1 cellular context compared by ENCODE assay signal in the genomic region with DNA sequence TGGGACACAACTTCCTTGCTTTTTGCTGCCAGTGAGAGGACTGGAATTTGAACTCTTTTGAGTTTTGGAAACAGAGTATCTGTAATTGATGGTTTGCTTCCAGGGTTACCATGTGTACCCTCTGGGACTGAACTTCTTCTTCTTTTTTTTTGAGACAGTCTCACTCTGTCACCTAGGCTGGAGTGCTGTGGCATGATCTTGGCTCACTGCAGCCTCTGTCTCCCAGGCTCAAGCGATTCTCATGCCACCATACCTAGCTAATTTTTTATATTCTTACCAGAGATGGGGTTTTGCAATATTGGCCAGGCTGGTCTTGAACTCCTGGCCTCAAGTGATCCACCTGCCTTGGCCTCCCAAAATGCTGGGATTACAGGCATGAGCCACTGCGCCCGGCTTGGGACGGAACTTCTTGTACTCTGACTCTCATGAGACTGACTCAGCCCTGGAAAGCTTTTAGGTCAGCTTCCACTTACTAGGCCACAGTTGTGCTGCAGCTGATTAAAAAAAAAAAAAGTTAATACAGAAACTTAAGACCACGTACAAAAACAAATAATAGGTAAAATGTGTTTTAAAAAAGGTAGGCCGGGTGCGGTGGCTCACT.
A peak's percentile ranks its signal among the peaks of the same experiment; 100 is the strongest.
TF ChIP-seq lines count a peak whose summit lies in the region.

No MANE protein-coding gene starts in this region.

TF ChIP-seq in HepG2, 621 proteins besides CTCF, POLR2A, EP300 and RAD21 (continued from another document):
- TF ChIP-seq, protein P1, sequence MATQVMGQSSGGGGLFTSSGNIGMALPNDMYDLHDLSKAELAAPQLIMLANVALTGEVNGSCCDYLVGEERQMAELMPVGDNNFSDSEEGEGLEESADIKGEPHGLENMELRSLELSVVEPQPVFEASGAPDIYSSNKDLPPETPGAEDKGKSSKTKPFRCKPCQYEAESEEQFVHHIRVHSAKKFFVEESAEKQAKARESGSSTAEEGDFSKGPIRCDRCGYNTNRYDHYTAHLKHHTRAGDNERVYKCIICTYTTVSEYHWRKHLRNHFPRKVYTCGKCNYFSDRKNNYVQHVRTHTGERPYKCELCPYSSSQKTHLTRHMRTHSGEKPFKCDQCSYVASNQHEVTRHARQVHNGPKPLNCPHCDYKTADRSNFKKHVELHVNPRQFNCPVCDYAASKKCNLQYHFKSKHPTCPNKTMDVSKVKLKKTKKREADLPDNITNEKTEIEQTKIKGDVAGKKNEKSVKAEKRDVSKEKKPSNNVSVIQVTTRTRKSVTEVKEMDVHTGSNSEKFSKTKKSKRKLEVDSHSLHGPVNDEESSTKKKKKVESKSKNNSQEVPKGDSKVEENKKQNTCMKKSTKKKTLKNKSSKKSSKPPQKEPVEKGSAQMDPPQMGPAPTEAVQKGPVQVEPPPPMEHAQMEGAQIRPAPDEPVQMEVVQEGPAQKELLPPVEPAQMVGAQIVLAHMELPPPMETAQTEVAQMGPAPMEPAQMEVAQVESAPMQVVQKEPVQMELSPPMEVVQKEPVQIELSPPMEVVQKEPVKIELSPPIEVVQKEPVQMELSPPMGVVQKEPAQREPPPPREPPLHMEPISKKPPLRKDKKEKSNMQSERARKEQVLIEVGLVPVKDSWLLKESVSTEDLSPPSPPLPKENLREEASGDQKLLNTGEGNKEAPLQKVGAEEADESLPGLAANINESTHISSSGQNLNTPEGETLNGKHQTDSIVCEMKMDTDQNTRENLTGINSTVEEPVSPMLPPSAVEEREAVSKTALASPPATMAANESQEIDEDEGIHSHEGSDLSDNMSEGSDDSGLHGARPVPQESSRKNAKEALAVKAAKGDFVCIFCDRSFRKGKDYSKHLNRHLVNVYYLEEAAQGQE (IDR thresholded peaks at IDR 0.05; ENCODE audit: borderline replicate concordance in 1 of 2, low read depth in 1 of 2, low read length in 2 of 2), result no peak
- TF ChIP-seq ZNF567 (CRISPR knock-in tag; IDR thresholded peaks at IDR 0.05; ENCODE audit: borderline replicate concordance), result no peak
- TF ChIP-seq NR2C2 (CRISPR knock-in tag; IDR thresholded peaks at IDR 0.05; ENCODE audit: borderline replicate concordance), result peak; percentile 31; the same call in 1 of the 2 replicates
- TF ChIP-seq SMAD9 (CRISPR knock-in tag; IDR thresholded peaks at IDR 0.05), result no peak
- TF ChIP-seq, protein P2, sequence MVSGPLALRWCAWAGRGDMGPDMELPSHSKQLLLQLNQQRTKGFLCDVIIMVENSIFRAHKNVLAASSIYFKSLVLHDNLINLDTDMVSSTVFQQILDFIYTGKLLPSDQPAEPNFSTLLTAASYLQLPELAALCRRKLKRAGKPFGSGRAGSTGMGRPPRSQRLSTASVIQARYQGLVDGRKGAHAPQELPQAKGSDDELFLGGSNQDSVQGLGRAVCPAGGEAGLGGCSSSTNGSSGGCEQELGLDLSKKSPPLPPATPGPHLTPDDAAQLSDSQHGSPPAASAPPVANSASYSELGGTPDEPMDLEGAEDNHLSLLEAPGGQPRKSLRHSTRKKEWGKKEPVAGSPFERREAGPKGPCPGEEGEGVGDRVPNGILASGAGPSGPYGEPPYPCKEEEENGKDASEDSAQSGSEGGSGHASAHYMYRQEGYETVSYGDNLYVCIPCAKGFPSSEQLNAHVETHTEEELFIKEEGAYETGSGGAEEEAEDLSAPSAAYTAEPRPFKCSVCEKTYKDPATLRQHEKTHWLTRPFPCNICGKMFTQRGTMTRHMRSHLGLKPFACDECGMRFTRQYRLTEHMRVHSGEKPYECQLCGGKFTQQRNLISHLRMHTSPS (CRISPR knock-in tag; IDR thresholded peaks at IDR 0.05; ENCODE audit: low read depth), result no peak
- no peak for TF ChIP-seq ZNF83 (CRISPR knock-in tag; IDR thresholded peaks at IDR 0.05; ENCODE audit: borderline replicate concordance)
- TF ChIP-seq NFYB (CRISPR knock-in tag; IDR thresholded peaks at IDR 0.05), result no peak
- peak; percentile 8; the same call in 1 of the 2 replicates for TF ChIP-seq DMAP1 (CRISPR knock-in tag; IDR thresholded peaks at IDR 0.05)
- TF ChIP-seq CEBPG (CRISPR knock-in tag; IDR thresholded peaks at IDR 0.05), result no peak
- TF ChIP-seq FLYWCH1 (CRISPR knock-in tag; IDR thresholded peaks at IDR 0.05), result no peak
- no peak for TF ChIP-seq ZNF841 (CRISPR knock-in tag; IDR thresholded peaks at IDR 0.05; ENCODE audit: borderline replicate concordance)
- no peak for TF ChIP-seq FOXA1 (IDR thresholded peaks at IDR 0.05)
- no peak for TF ChIP-seq FOXA1 (CRISPR knock-in tag; IDR thresholded peaks at IDR 0.05)
- TF ChIP-seq SMARCE1 (IDR thresholded peaks at IDR 0.05; ENCODE audit: borderline replicate concordance), result no peak
- no peak for TF ChIP-seq ZNF484 (CRISPR knock-in tag; IDR thresholded peaks at IDR 0.05; ENCODE audit: borderline replicate concordance, low read depth)
- no peak for TF ChIP-seq MED13 (CRISPR knock-in tag; IDR thresholded peaks at IDR 0.05)
- no peak for TF ChIP-seq ATF7-NPFF (CRISPR knock-in tag; IDR thresholded peaks at IDR 0.05; ENCODE audit: low read depth)
- TF ChIP-seq ZNF572 (CRISPR knock-in tag; IDR thresholded peaks at IDR 0.05), result no peak
- TF ChIP-seq, protein P3, sequence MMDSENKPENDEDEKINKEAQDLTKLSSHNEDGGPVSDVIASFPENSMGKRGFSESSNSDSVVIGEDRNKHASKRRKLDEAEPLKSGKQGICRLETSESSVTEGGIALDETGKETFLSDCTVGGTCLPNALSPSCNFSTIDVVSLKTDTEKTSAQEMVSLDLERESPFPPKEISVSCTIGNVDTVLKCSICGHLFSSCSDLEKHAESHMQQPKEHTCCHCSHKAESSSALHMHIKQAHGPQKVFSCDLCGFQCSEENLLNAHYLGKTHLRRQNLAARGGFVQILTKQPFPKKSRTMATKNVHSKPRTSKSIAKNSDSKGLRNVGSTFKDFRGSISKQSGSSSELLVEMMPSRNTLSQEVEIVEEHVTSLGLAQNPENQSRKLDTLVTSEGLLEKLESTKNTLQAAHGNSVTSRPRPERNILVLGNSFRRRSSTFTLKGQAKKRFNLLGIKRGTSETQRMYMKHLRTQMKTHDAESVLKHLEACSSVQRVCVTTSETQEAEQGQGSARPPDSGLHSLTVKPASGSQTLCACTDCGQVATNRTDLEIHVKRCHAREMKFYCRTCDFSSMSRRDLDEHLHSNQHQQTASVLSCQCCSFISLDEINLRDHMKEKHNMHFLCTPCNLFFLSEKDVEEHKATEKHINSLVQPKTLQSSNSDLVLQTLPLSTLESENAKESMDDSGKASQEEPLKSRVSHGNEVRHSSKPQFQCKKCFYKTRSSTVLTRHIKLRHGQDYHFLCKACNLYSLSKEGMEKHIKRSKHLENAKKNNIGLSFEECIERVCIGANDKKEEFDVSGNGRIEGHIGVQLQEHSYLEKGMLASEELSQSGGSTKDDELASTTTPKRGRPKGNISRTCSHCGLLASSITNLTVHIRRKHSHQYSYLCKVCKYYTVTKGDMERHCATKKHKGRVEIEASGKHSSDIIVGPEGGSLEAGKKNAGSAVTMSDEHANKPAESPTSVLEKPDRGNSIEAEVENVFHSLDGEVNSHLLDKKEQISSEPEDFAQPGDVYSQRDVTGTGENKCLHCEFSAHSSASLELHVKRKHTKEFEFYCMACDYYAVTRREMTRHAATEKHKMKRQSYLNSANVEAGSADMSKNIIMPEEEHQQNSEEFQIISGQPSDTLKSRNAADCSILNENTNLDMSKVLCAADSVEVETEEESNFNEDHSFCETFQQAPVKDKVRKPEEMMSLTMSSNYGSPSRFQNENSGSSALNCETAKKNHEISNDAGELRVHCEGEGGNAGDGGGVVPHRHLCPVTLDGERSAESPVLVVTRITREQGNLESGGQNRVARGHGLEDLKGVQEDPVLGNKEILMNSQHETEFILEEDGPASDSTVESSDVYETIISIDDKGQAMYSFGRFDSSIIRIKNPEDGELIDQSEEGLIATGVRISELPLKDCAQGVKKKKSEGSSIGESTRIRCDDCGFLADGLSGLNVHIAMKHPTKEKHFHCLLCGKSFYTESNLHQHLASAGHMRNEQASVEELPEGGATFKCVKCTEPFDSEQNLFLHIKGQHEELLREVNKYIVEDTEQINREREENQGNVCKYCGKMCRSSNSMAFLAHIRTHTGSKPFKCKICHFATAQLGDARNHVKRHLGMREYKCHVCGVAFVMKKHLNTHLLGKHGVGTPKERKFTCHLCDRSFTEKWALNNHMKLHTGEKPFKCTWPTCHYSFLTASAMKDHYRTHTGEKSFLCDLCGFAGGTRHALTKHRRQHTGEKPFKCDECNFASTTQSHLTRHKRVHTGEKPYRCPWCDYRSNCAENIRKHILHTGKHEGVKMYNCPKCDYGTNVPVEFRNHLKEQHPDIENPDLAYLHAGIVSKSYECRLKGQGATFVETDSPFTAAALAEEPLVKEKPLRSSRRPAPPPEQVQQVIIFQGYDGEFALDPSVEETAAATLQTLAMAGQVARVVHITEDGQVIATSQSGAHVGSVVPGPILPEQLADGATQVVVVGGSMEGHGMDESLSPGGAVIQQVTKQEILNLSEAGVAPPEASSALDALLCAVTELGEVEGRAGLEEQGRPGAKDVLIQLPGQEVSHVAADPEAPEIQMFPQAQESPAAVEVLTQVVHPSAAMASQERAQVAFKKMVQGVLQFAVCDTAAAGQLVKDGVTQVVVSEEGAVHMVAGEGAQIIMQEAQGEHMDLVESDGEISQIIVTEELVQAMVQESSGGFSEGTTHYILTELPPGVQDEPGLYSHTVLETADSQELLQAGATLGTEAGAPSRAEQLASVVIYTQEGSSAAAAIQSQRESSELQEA (CRISPR knock-in tag; IDR thresholded peaks at IDR 0.05; ENCODE audit: not compliant biosample characterization), result no peak
- 0 out of 2 replicates have a peak, but pooled peaks have one; percentile 8 for TF ChIP-seq PHF21A (CRISPR knock-in tag; IDR thresholded peaks at IDR 0.05)
- peak; percentile 9; the same call in 1 of the 2 replicates for TF ChIP-seq HNF4A (CRISPR knock-in tag; IDR thresholded peaks at IDR 0.05)
- no peak for TF ChIP-seq ZNF792 (CRISPR knock-in tag; IDR thresholded peaks at IDR 0.05)
- no peak for TF ChIP-seq ZBTB1 (CRISPR knock-in tag; IDR thresholded peaks at IDR 0.05; ENCODE audit: borderline replicate concordance)
- no peak for TF ChIP-seq U2AF2 (IDR thresholded peaks at IDR 0.05; ENCODE audit: low read depth, low read length)
- TF ChIP-seq MED8 (CRISPR knock-in tag; IDR thresholded peaks at IDR 0.05; ENCODE audit: insufficient replicate concordance), result no peak
- TF ChIP-seq HES4 (CRISPR knock-in tag; IDR thresholded peaks at IDR 0.05; ENCODE audit: borderline replicate concordance), result no peak
- TF ChIP-seq MEF2D (CRISPR knock-in tag; IDR thresholded peaks at IDR 0.05), result no peak
- TF ChIP-seq, protein P4, sequence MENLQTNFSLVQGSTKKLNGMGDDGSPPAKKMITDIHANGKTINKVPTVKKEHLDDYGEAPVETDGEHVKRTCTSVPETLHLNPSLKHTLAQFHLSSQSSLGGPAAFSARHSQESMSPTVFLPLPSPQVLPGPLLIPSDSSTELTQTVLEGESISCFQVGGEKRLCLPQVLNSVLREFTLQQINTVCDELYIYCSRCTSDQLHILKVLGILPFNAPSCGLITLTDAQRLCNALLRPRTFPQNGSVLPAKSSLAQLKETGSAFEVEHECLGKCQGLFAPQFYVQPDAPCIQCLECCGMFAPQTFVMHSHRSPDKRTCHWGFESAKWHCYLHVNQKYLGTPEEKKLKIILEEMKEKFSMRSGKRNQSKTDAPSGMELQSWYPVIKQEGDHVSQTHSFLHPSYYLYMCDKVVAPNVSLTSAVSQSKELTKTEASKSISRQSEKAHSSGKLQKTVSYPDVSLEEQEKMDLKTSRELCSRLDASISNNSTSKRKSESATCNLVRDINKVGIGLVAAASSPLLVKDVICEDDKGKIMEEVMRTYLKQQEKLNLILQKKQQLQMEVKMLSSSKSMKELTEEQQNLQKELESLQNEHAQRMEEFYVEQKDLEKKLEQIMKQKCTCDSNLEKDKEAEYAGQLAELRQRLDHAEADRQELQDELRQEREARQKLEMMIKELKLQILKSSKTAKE (CRISPR knock-in tag; IDR thresholded peaks at IDR 0.05; ENCODE audit: borderline replicate concordance), result no peak
- no peak for TF ChIP-seq JUNB (CRISPR knock-in tag; IDR thresholded peaks at IDR 0.05; ENCODE audit: borderline replicate concordance)
- TF ChIP-seq EEA1 (CRISPR knock-in tag; IDR thresholded peaks at IDR 0.05; ENCODE audit: borderline replicate concordance), result no peak
- no peak for TF ChIP-seq PAF1 (CRISPR knock-in tag; IDR thresholded peaks at IDR 0.05)
- no peak for TF ChIP-seq KDM5B (CRISPR knock-in tag; IDR thresholded peaks at IDR 0.05; ENCODE audit: borderline replicate concordance)
- no peak for TF ChIP-seq GZF1 (CRISPR knock-in tag; IDR thresholded peaks at IDR 0.05)
- no peak for TF ChIP-seq SKI (IDR thresholded peaks at IDR 0.05; ENCODE audit: partially characterized antibody)
- no peak for TF ChIP-seq ZFP41 (CRISPR knock-in tag; IDR thresholded peaks at IDR 0.05; ENCODE audit: borderline replicate concordance)
- TF ChIP-seq TMF1 (CRISPR knock-in tag; IDR thresholded peaks at IDR 0.05; ENCODE audit: low read depth), result no peak
- TF ChIP-seq ZNF879 (CRISPR knock-in tag; IDR thresholded peaks at IDR 0.05), result no peak
- TF ChIP-seq, protein P5, sequence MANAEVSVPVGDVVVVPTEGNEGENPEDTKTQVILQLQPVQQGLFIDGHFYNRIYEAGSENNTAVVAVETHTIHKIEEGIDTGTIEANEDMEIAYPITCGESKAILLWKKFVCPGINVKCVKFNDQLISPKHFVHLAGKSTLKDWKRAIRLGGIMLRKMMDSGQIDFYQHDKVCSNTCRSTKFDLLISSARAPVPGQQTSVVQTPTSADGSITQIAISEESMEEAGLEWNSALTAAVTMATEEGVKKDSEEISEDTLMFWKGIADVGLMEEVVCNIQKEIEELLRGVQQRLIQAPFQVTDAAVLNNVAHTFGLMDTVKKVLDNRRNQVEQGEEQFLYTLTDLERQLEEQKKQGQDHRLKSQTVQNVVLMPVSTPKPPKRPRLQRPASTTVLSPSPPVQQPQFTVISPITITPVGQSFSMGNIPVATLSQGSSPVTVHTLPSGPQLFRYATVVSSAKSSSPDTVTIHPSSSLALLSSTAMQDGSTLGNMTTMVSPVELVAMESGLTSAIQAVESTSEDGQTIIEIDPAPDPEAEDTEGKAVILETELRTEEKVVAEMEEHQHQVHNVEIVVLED (CRISPR knock-in tag; IDR thresholded peaks at IDR 0.05; ENCODE audit: borderline replicate concordance), result no peak
